In the genomic region with DNA sequence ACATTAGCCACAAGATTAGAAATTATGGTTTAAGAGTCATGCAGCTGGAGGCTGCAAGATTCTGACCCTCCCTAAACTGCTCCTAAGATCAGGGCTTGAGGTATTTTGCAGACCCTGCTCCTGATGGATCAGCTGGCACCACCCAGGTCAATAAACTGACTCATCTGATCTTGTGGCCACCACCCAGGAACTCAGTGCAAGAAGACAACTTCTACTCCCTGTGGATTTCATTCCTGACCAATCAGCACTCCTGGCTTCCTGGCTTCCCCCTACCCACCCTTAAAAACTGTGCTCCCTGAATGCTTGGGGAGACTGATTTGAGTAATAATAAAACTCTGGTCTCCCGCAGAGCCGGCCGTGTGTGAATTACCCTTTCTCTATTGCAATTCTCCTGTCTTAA, we compare ENCODE assay signal across 27 cellular contexts. TPM values are rescaled to one million over a fixed set of nuclear protein-coding genes. Genes with fewer than 3 reads are reported as not detected.
A peak's percentile ranks its signal among the peaks of the same experiment; 100 is the strongest.
DNase-seq lines count a peak whose midpoint lies in the region; ATAC-seq and TF ChIP-seq lines count a peak whose summit lies in the region.
"Had no signal": no experiment of that assay in that cellular context is flagged by ENCODE, and none has a peak within 500 bp of the region (broad histone marks: within the 10 kb centered on the region; RNA-seq: fewer than 3 reads in every experiment).

No MANE protein-coding gene starts in this region.

- no peaks in the 10 kb centered on the region for H3K36me3 Mint-ChIP-seq in progenitor cell of endocrine pancreas (ENCODE audit: insufficient read depth)
- H3K36me3 Mint-ChIP-seq: activated naive CD8-positive, alpha-beta T cell treated with anti-CD3 and anti-CD28 coated beads for 36 hours had no signal

- H2BK15ac ChIP-seq in mesenchymal stem cell (ENCODE audit: low read depth, poor library complexity, severe bottlenecking), result no peak overlapping the region

- no peaks in the 10 kb centered on the region for H3K9me3 ChIP-seq in Loucy (ENCODE audit: insufficient read depth, low read depth, low read length)
- H3K9me3 ChIP-seq in adipocyte (ENCODE audit: control insufficient read depth, low read length), result no peaks in the 10 kb centered on the region
- H3K9me3 ChIP-seq in mesenchymal stem cell (ENCODE audit: control insufficient read depth, low read length), result no peaks in the 10 kb centered on the region
- H3K9me3 ChIP-seq: BLaER1 treated with 17β-estradiol and CSF1 and Interleukin-3, amounts not matched to agents 10 nM and 100 nM; HAP-1; right atrium auricular region; upper lobe of left lung had no signal

- H3K9me2 ChIP-seq in Loucy (replicated peaks; ENCODE audit: low read depth, low read length), result no peaks in the 10 kb centered on the region

- H3K4me1 ChIP-seq in Loucy (ENCODE audit: insufficient read depth, low read length, poor library complexity, severe bottlenecking) (no peaks in the 10 kb centered on the region), adipocyte (ENCODE audit: control insufficient read depth, insufficient read depth, low read length) (peaks cover 11% of the 10 kb centered on the region), mesenchymal stem cell (ENCODE audit: control insufficient read depth, insufficient read depth, low read depth, low read length) (peaks cover 3% of the 10 kb centered on the region)

- H3K4ac ChIP-seq in mesenchymal stem cell (ENCODE audit: low read depth in 1 of 2, low read length in 2 of 2), result no peak overlapping the region

- no peak overlapping the region for H3K27ac ChIP-seq in mesenchymal stem cell (ENCODE audit: low read length, poor library complexity, severe bottlenecking)
- H3K27ac ChIP-seq: BLaER1 treated with 17β-estradiol and CSF1 and Interleukin-3, amounts not matched to agents 10 nM and 100 nM; right atrium auricular region; upper lobe of left lung; VCaP had no signal

- no peak overlapping the region for H4K8ac ChIP-seq in mesenchymal stem cell (ENCODE audit: low read length)

- H3K27me3 ChIP-seq in Loucy (ENCODE audit: insufficient read depth, low read length, poor library complexity, severe bottlenecking), result no peaks in the 10 kb centered on the region
- no peaks in the 10 kb centered on the region for H3K27me3 ChIP-seq in adipocyte (replicated peaks; ENCODE audit: control insufficient read depth, insufficient read depth, low read length)
- H3K27me3 ChIP-seq in mesenchymal stem cell (ENCODE audit: control insufficient read depth in 1 of 2, insufficient read depth in 1 of 2, low read length in 2 of 2), result peaks cover 0 to 9% of the 10 kb centered on the region in 2 experiments
- H3K27me3 ChIP-seq: BLaER1 treated with 17β-estradiol and CSF1 and Interleukin-3, amounts not matched to agents 10 nM and 100 nM; right atrium auricular region; upper lobe of left lung had no signal

- no peaks in the 10 kb centered on the region for H3K27me3 Mint-ChIP-seq in progenitor cell of endocrine pancreas
- H3K27me3 Mint-ChIP-seq: activated naive CD8-positive, alpha-beta T cell treated with anti-CD3 and anti-CD28 coated beads for 36 hours had no signal

- no peak overlapping the region for H2BK5ac ChIP-seq in mesenchymal stem cell (ENCODE audit: low read depth, low read length, poor library complexity, severe bottlenecking)

- H4K20me1 ChIP-seq in Loucy (ENCODE audit: insufficient read depth, low read length, poor library complexity, severe bottlenecking), result no peaks in the 10 kb centered on the region
- H4K20me1 ChIP-seq: BLaER1 treated with 17β-estradiol and CSF1 and Interleukin-3, amounts not matched to agents 10 nM and 100 nM had no signal

- H3K4me3 Mint-ChIP-seq in progenitor cell of endocrine pancreas (ENCODE audit: low read depth), result no peak overlapping the region
- H3K4me3 Mint-ChIP-seq: activated CD4-positive, alpha-beta T cell treated with anti-CD3 and anti-CD28 coated beads, Interleukin-2, amount 10 ng/mL, durations not matched to agents 7 days and 5 days; activated naive CD8-positive, alpha-beta T cell treated with anti-CD3 and anti-CD28 coated beads for 36 hours; activated T-helper 17 cell treated with anti-CD3 and anti-CD28 coated beads, Interleukin-2, amount 50 U/mL, for 72 hours; T-helper 1 cell treated with Interleukin-12 subunit alpha and Interleukin-12 subunit beta and Interleukin-4 antibody, amounts not matched to agents 30 μg/mL and 1 μg/mL, for 36 hours had no signal

- no peak overlapping the region for H2AK5ac ChIP-seq in mesenchymal stem cell (ENCODE audit: low read length, severe bottlenecking)

- H3K27ac Mint-ChIP-seq in progenitor cell of endocrine pancreas, result no peak overlapping the region
- H3K27ac Mint-ChIP-seq: activated CD4-positive, alpha-beta T cell treated with anti-CD3 and anti-CD28 coated beads, Interleukin-2, amount 10 ng/mL, durations not matched to agents 7 days and 5 days; activated naive CD8-positive, alpha-beta T cell treated with anti-CD3 and anti-CD28 coated beads for 36 hours; activated T-helper 17 cell treated with anti-CD3 and anti-CD28 coated beads, Interleukin-2, amount 50 U/mL, for 72 hours; T-helper 1 cell treated with Interleukin-12 subunit alpha and Interleukin-12 subunit beta and Interleukin-4 antibody, amounts not matched to agents 30 μg/mL and 1 μg/mL, for 36 hours had no signal

- H3K4me3 ChIP-seq in AG10803 (ENCODE audit: low read length) (no peak overlapping the region), Loucy (ENCODE audit: low read length, poor library complexity, severe bottlenecking) (no peak overlapping the region), adipocyte (ENCODE audit: low read length) (peak overlapping the region; percentile 46), mesenchymal stem cell (ENCODE audit: insufficient read depth in 1 of 2, low read depth in 1 of 2, low read length in 2 of 2) (no peak overlapping the region)
- H3K4me3 ChIP-seq: BLaER1 treated with 17β-estradiol and CSF1 and Interleukin-3, amounts not matched to agents 10 nM and 100 nM; HAP-1; right atrium auricular region; upper lobe of left lung had no signal

- TF ChIP-seq CTCF in AG10803 (conservative IDR thresholded peaks at IDR 0.05; ENCODE audit: low read length) (no peak), Loucy (conservative IDR thresholded peaks at IDR 0.05; ENCODE audit: low read length) (no peak), progenitor cell of endocrine pancreas (IDR thresholded peaks at IDR 0.05; ENCODE audit: unreplicated experiment) (no peak)

- H3K9ac ChIP-seq in Loucy (ENCODE audit: low read depth, low read length, poor library complexity, severe bottlenecking) (no peak overlapping the region), adipocyte (ENCODE audit: low read length) (no peak overlapping the region), mesenchymal stem cell (ENCODE audit: low read length) (peak overlapping the region; percentile 2)
- H3K9ac ChIP-seq: BLaER1 treated with 17β-estradiol and CSF1 and Interleukin-3, amounts not matched to agents 10 nM and 100 nM had no signal

- H3F3A ChIP-seq in Loucy (ENCODE audit: low read depth), result no peaks in the 10 kb centered on the region

- H3K9me3 Mint-ChIP-seq in progenitor cell of endocrine pancreas (ENCODE audit: low read depth), result no peaks in the 10 kb centered on the region
- H3K9me3 Mint-ChIP-seq: activated CD4-positive, alpha-beta T cell treated with anti-CD3 and anti-CD28 coated beads, Interleukin-2, amount 10 ng/mL, durations not matched to agents 7 days and 5 days; activated naive CD8-positive, alpha-beta T cell treated with anti-CD3 and anti-CD28 coated beads for 36 hours; activated T-helper 17 cell treated with anti-CD3 and anti-CD28 coated beads, Interleukin-2, amount 50 U/mL, for 72 hours; T-helper 1 cell treated with Interleukin-12 subunit alpha and Interleukin-12 subunit beta and Interleukin-4 antibody, amounts not matched to agents 30 μg/mL and 1 μg/mL, for 36 hours had no signal

- H3K23ac ChIP-seq in mesenchymal stem cell (ENCODE audit: low read length in 2 of 2), result peak overlapping the region in 1 of 2 experiments; percentile 10

- no peaks in the 10 kb centered on the region for H3K36me3 ChIP-seq in Loucy (ENCODE audit: insufficient read depth, low read length)
- H3K36me3 ChIP-seq in adipocyte (ENCODE audit: control insufficient read depth, insufficient read depth, low read length, severe bottlenecking), result no peaks in the 10 kb centered on the region
- peaks cover 0 to 6% of the 10 kb centered on the region in 2 experiments for H3K36me3 ChIP-seq in mesenchymal stem cell (ENCODE audit: control insufficient read depth in 1 of 2, insufficient read depth in 2 of 2, low read depth in 1 of 2, low read length in 2 of 2)
- H3K36me3 ChIP-seq: BLaER1 treated with 17β-estradiol and CSF1 and Interleukin-3, amounts not matched to agents 10 nM and 100 nM; HAP-1; right atrium auricular region; upper lobe of left lung had no signal

- no peak overlapping the region for H4K91ac ChIP-seq in mesenchymal stem cell (ENCODE audit: low read length)

- H3K4me1 Mint-ChIP-seq in progenitor cell of endocrine pancreas (ENCODE audit: low read depth), result no peaks in the 10 kb centered on the region
- H3K4me1 Mint-ChIP-seq: activated T-helper 17 cell treated with anti-CD3 and anti-CD28 coated beads, Interleukin-2, amount 50 U/mL, for 72 hours had no signal

- H3K79me2 ChIP-seq in Loucy (ENCODE audit: insufficient read depth, low read length), result no peaks in the 10 kb centered on the region

- WGBS in mesenchymal stem cell, result 86% methylated on average over 3 of the region's 3 CpGs

- no peak overlapping the region for H2BK120ac ChIP-seq in mesenchymal stem cell (ENCODE audit: low read depth, low read length)

- no peak overlapping the region for H3K14ac ChIP-seq in mesenchymal stem cell (ENCODE audit: low read length in 2 of 2)

- DNase-seq in AG10803 (ENCODE audit: low read depth) (peak; percentile 6), adipocyte (ENCODE audit: low read depth) (no peak), mesenchymal stem cell (no peak), progenitor cell of endocrine pancreas (ENCODE audit: low spot score, unreplicated experiment) (no peak), NCI-H1930 (lab: John Stamatoyannopoulos, UW) (no peak)
- DNase-seq: ACHN; activated CD4-positive, alpha-beta T cell treated with anti-CD3 and anti-CD28 coated beads, Interleukin-2, amount 10 ng/mL, durations not matched to agents 7 days and 5 days; activated naive CD8-positive, alpha-beta T cell treated with anti-CD3 and anti-CD28 coated beads for 36 hours; cerebellar nuclear complex; effector CD8-positive, alpha-beta T cell; KBM-7; kidney glomerular epithelial cell; NCI-H1048; NCI-H187 treated with DMSO at 0.1 percent for 48 hours; NCI-H345; stimulated activated CD4-positive, alpha-beta T cell treated with anti-CD3 and anti-CD28 coated beads, Interleukin-15, amount 100 ng/mL, for 24 hours; upper lobe of left lung had no signal

- H3K4me2 ChIP-seq in Loucy (ENCODE audit: low read depth, low read length, poor library complexity, severe bottlenecking), result no peak overlapping the region
- no peak overlapping the region for H3K4me2 ChIP-seq in mesenchymal stem cell (ENCODE audit: low read length, poor library complexity, severe bottlenecking)

- no peak overlapping the region for H2BK12ac ChIP-seq in mesenchymal stem cell (ENCODE audit: low read length in 2 of 2)

- H3K18ac ChIP-seq in mesenchymal stem cell (ENCODE audit: low read depth in 1 of 2, low read length in 2 of 2), result no peak overlapping the region

- no peak for ATAC-seq in GM18519 (IDR thresholded peaks at IDR 0.05; ENCODE audit: low FRiP score, unreplicated experiment)
- no peak for ATAC-seq in GM19035 (IDR thresholded peaks at IDR 0.05; ENCODE audit: unreplicated experiment)
- ATAC-seq: activated T-helper 17 cell treated with anti-CD3 and anti-CD28 coated beads, Interleukin-2, amount 50 U/mL, for 72 hours; esophagus mucosa had no signal

- H2AFZ ChIP-seq in Loucy (ENCODE audit: low read length) (peak overlapping the region; percentile 4), mesenchymal stem cell (ENCODE audit: low read depth, low read length) (no peak overlapping the region)

- H3K79me1 ChIP-seq in mesenchymal stem cell (replicated peaks; ENCODE audit: low read length, poor library complexity, severe bottlenecking), result no peaks in the 10 kb centered on the region

RNA-seq across cellular contexts. Expression of a gene that starts 25.0 kb away (rescaled TPM):
- 6.6 TPM for polyA plus RNA-seq in mesenchymal stem cell (2013, experiment 1 of 2)
- 7.6 TPM for polyA plus RNA-seq in mesenchymal stem cell (2013, experiment 2 of 2)
- total RNA-seq in progenitor cell of endocrine pancreas, result not detected in 2 replicates
- total RNA-seq: activated T-helper 17 cell treated with anti-CD3 and anti-CD28 coated beads, Interleukin-2, amount 50 U/mL, for 72 hours had no signal

RNA-seq across cellular contexts. Expression of a gene that starts 33.2 kb away (rescaled TPM):
- polyA plus RNA-seq in mesenchymal stem cell (2013, experiment 1 of 2), result 0.18 TPM
- polyA plus RNA-seq in mesenchymal stem cell (2013, experiment 2 of 2), result 0.66 TPM
- 0.04 and 0.19 TPM in 2 replicates for total RNA-seq in progenitor cell of endocrine pancreas
